9 cellular contexts compared by ENCODE assay signal in genomic region chr12:15772405-15773018, GRCh38. TPM values are rescaled to one million over a fixed set of nuclear protein-coding genes. Genes with fewer than 3 reads are reported as not detected.
DNase-seq lines count a peak whose midpoint lies in the region; ATAC-seq and TF ChIP-seq lines count a peak whose summit lies in the region.
"Had no signal": no experiment of that assay in that cellular context is flagged by ENCODE, and none has a peak within 500 bp of the region (broad histone marks: within the 10 kb centered on the region; RNA-seq: fewer than 3 reads in every experiment).

No MANE protein-coding gene starts in this region.

- peaks cover 91% of the 10 kb centered on the region for H3K79me2 ChIP-seq in PC-9 (ENCODE audit: low read depth)

- ATAC-seq in heart left ventricle (no peak), Right ventricle myocardium inferior (no peak), upper lobe of right lung (no peak), GM19023 (IDR thresholded peaks at IDR 0.05; ENCODE audit: unreplicated experiment) (no peak), HG03442 (IDR thresholded peaks at IDR 0.05; ENCODE audit: unreplicated experiment) (no peak)

- H3K27ac ChIP-seq in heart left ventricle (no peak overlapping the region), PC-9 (no peak overlapping the region), upper lobe of right lung (no peak overlapping the region)

- no TSS peak for BruUV-seq in PC-9 (replicated peaks; lab: Mats Ljungman, UMichigan)

- 90 to 96% (median 92%) methylated on average over 2 of the region's 2 CpGs for WGBS in heart left ventricle, 4 donors

- intact Hi-C loops in heart left ventricle (cut with DNase I) (loop anchor here in 3 of 10 donors (5.0 kb wide), 3 partner anchors 85 to 180 kb away; no protein-coding TSS in a partner anchor), Right ventricle myocardium inferior (cut with DNase I) (loop anchor here (5.0 kb wide), 1 partner anchor 180 kb away; no protein-coding TSS in a partner anchor), PC-9 (cut with micrococcal nuclease; ENCODE audit: unreplicated experiment) (no loop called here), upper lobe of right lung (cut with DNase I) (no loop called here)

- TF ChIP-seq CTCF in heart left ventricle (IDR thresholded peaks at IDR 0.05) (peak; percentile 11 to 63 (median 33)), PC-9 (conservative IDR thresholded peaks at IDR 0.05) (peak; percentile 59; the same call in 1 of the 2 replicates), fibroblast of pulmonary artery (IDR thresholded peaks at IDR 0.05; ENCODE audit: low read length, missing control alignments) (peak; percentile 48), upper lobe of right lung (IDR thresholded peaks at IDR 0.05) (peak; percentile 53)

- H3K4me2 ChIP-seq in PC-9: no peak overlapping the region

- H3K9me2 ChIP-seq in PC-9 (ENCODE audit: insufficient read depth): no peaks in the 10 kb centered on the region

- CTCF ChIA-PET in PC-9 (lab: Charles Lee): interaction anchor here (0.8 kb wide), 1 partner anchor 111 kb away, joined by 4 read pairs; no protein-coding TSS in a partner anchor

- no peaks in the 10 kb centered on the region; the same call in 1 of the 2 replicates for H3F3A ChIP-seq in PC-9 (ENCODE audit: insufficient read depth, low read depth)

- peaks cover under 1% of the 10 kb centered on the region; the same call in 1 of the 2 replicates for H4K20me1 ChIP-seq in PC-9 (ENCODE audit: insufficient read depth)

- no peaks in the 10 kb centered on the region for H3K36me3 ChIP-seq in heart left ventricle
- H3K36me3 ChIP-seq in PC-9 (ENCODE audit: low read depth): 0 out of 2 replicates have a peak, but pooled peaks cover 2% of the 10 kb centered on the region
- H3K36me3 ChIP-seq in upper lobe of right lung: no peaks in the 10 kb centered on the region

- H2AFZ ChIP-seq in PC-9: no peak overlapping the region

- H3K27me3 ChIP-seq in heart left ventricle: no peaks in the 10 kb centered on the region
- H3K27me3 ChIP-seq in PC-9 (ENCODE audit: insufficient read depth, low read depth): no peaks in the 10 kb centered on the region
- no peaks in the 10 kb centered on the region for H3K27me3 ChIP-seq in upper lobe of right lung

- H3K4me1 ChIP-seq in heart left ventricle (peaks cover 0 to 65% (median 3%) of the 10 kb centered on the region in 12 donors), PC-9 (replicated peaks; ENCODE audit: insufficient read depth) (peaks cover 17% of the 10 kb centered on the region; the same call in 1 of the 2 replicates), upper lobe of right lung (no peaks in the 10 kb centered on the region)

- H3K4me3 ChIP-seq in heart left ventricle (no peak overlapping the region), PC-9 (no peak overlapping the region), fibroblast of pulmonary artery (replicated peaks; ENCODE audit: low read depth, low read length) (no peak overlapping the region), upper lobe of right lung (no peak overlapping the region)

- DNase-seq in heart left ventricle (no peak), Right ventricle myocardium inferior (ENCODE audit: missing footprints) (no peak), PC-9 (no peak), fibroblast of pulmonary artery (ENCODE audit: low read depth) (peak; percentile 47), upper lobe of right lung (no peak)
- DNase-seq in activated T-cell treated with anti-CD3 and anti-CD28 coated beads, Interleukin-2, amount 50 U/mL, for 1 hour: no peak
- DNase-seq: activated effector memory CD4-positive, alpha-beta T cell treated with anti-CD3 and anti-CD28 coated beads, Interleukin-2, amount 50 U/mL, for 16 hours had no signal

- TF ChIP-seq POLR2A in heart left ventricle (IDR thresholded peaks at IDR 0.05): no peak

- H3K9me3 ChIP-seq in heart left ventricle (no peaks in the 10 kb centered on the region), PC-9 (ENCODE audit: insufficient read depth, low read depth) (no peaks in the 10 kb centered on the region), upper lobe of right lung (no peaks in the 10 kb centered on the region)

- POLR2A ChIA-PET in PC-9 (lab: Charles Lee; ENCODE audit: unreplicated experiment): interaction anchor here (0.5 to 0.7 kb wide), 4 partner anchors 70 to 874 kb away, joined by 7 to 9 read pairs (median 8); no protein-coding TSS in a partner anchor

RNA-seq across cellular contexts. Expression of gene EPS8, which starts 16.7 kb away (rescaled TPM):
- total RNA-seq in heart left ventricle: 10 to 100 TPM; 11.7 to 56.0 (median 20.9) TPM
- 10 to 100 TPM; 12.5 to 22.9 TPM for polyA plus RNA-seq in heart left ventricle
- 20.7 TPM for total RNA-seq in Right ventricle myocardium inferior
- 224 and 232 TPM in 2 replicates for total RNA-seq in PC-9 (2021)
- total RNA-seq in upper lobe of right lung: 58.2 TPM
